In genomic region chr3:38651153-38651789, GRCh38 we compare ENCODE assay signal across 8 cellular contexts. TPM values are rescaled to one million over a fixed set of nuclear protein-coding genes. Genes with fewer than 3 reads are reported as not detected.
DNase-seq lines count a peak whose midpoint lies in the region; ATAC-seq and TF ChIP-seq lines count a peak whose summit lies in the region.

No MANE protein-coding gene starts in this region.

- CTCF ChIA-PET in HEK293 (lab: Yijun Ruan, JAX) = interaction anchor here (0.5 to 3.6 kb wide), 16 partner anchors 11 to 583 kb away, joined by 3 to 46 read pairs (median 4); partner anchors contain the start of gene EXOG

- H3K27ac ChIP-seq in HEK293 (ENCODE audit: extremely low read depth, low read depth, low read length) = no peak overlapping the region

- intact Hi-C loops in left colon (cut with DNase I, micrococcal nuclease) = loop anchor here (5.0 to 10.0 kb wide), 2 partner anchors 126 to 129 kb away; no protein-coding TSS in a partner anchor

- DNase-seq in GM12864 (ENCODE audit: low read depth) = no peak
- DNase-seq in NCI-H146 (lab: John Stamatoyannopoulos, UW) = peak; percentile 48
- DNase-seq in activated CD4-positive, CD25-positive, alpha-beta regulatory T cell (lab: John Stamatoyannopoulos, UW) = peak in 3 of 4 experiments; percentile 21 to 45 (median 24)
- DNase-seq in central memory CD4-positive, alpha-beta T cell = peak; percentile 59
- DNase-seq in left colon = peak; percentile 52 to 70
- peak; percentile 54 to 59 for DNase-seq in stimulated activated CD4-positive, alpha-beta T cell treated with anti-CD3 and anti-CD28 coated beads, Interleukin-4, amount 100 ng/mL, for 48 hours (ENCODE audit: low read depth in 2 of 2)
- DNase-seq in GOT3 (lab: John Stamatoyannopoulos, UW) = no peak

- H3K9me3 ChIP-seq in HEK293 (ENCODE audit: control insufficient read depth, insufficient read depth, low read depth, low read length) = no peaks in the 10 kb centered on the region

- TF ChIP-seq CTCF in GM12864 (IDR thresholded peaks at IDR 0.05; ENCODE audit: low read depth, low read length, missing control alignments) (peak; percentile 100), HEK293 (tag by site-specific recombination; IDR thresholded peaks at IDR 0.05) (peak; percentile 70)

- H3K4me1 ChIP-seq in HEK293 (ENCODE audit: control insufficient read depth, insufficient read depth, low read length) = no peaks in the 10 kb centered on the region

- ATAC-seq in left colon = peak; percentile 68

- no peak overlapping the region for H3K4me3 ChIP-seq in GM12864 (ENCODE audit: low read depth, low read length)
- no peak overlapping the region for H3K4me3 ChIP-seq in HEK293 (ENCODE audit: low read depth, low read length)

- POLR2A ChIA-PET in HEK293 (lab: Yijun Ruan, JAX) = no interaction called here

- no peaks in the 10 kb centered on the region for H3K36me3 ChIP-seq in HEK293 (ENCODE audit: control insufficient read depth in 2 of 2, insufficient read depth in 1 of 2, low read length in 2 of 2)

TF ChIP-seq in HEK293, 187 proteins besides CTCF, POLR2A, EP300 and RAD21:
- TF ChIP-seq ZNF48 (tag by site-specific recombination; IDR thresholded peaks at IDR 0.05) = no peak
- no peak for TF ChIP-seq ZNF76 (tag by site-specific recombination; IDR thresholded peaks at IDR 0.05; ENCODE audit: borderline replicate concordance, low read depth)
- TF ChIP-seq KLF9 (tag by site-specific recombination; IDR thresholded peaks at IDR 0.05; ENCODE audit: low read depth) = 0 out of 2 replicates have a peak, but pooled peaks have one; percentile 29
- TF ChIP-seq ZBTB20 (tag by site-specific recombination; IDR thresholded peaks at IDR 0.05) = no peak
- no peak for TF ChIP-seq ZNF239 (tag by site-specific recombination; IDR thresholded peaks at IDR 0.05)
- TF ChIP-seq ZNF654 (tag by site-specific recombination; IDR thresholded peaks at IDR 0.05; ENCODE audit: low read depth) = peak; percentile 28
- TF ChIP-seq GLIS1 (tag by site-specific recombination; IDR thresholded peaks at IDR 0.05) = peak; percentile 26; the same call in 1 of the 2 replicates
- no peak for TF ChIP-seq ZNF747 (tag by site-specific recombination; IDR thresholded peaks at IDR 0.05)
- no peak for TF ChIP-seq ZNF354C (tag by site-specific recombination; IDR thresholded peaks at IDR 0.05; ENCODE audit: borderline replicate concordance, low read depth)
- TF ChIP-seq GLIS2 (tag by site-specific recombination; IDR thresholded peaks at IDR 0.05) = peak; percentile 49; the same call in 1 of the 2 replicates
- TF ChIP-seq EGR2 (tag by site-specific recombination; IDR thresholded peaks at IDR 0.05; ENCODE audit: low read depth) = peak; percentile 24; the same call in 1 of the 2 replicates
- TF ChIP-seq ZNF19 (tag by site-specific recombination; IDR thresholded peaks at IDR 0.05; ENCODE audit: low read depth) = no peak
- no peak for TF ChIP-seq ZNF221 (tag by site-specific recombination; IDR thresholded peaks at IDR 0.05; ENCODE audit: borderline replicate concordance)
- TF ChIP-seq, protein P1, sequence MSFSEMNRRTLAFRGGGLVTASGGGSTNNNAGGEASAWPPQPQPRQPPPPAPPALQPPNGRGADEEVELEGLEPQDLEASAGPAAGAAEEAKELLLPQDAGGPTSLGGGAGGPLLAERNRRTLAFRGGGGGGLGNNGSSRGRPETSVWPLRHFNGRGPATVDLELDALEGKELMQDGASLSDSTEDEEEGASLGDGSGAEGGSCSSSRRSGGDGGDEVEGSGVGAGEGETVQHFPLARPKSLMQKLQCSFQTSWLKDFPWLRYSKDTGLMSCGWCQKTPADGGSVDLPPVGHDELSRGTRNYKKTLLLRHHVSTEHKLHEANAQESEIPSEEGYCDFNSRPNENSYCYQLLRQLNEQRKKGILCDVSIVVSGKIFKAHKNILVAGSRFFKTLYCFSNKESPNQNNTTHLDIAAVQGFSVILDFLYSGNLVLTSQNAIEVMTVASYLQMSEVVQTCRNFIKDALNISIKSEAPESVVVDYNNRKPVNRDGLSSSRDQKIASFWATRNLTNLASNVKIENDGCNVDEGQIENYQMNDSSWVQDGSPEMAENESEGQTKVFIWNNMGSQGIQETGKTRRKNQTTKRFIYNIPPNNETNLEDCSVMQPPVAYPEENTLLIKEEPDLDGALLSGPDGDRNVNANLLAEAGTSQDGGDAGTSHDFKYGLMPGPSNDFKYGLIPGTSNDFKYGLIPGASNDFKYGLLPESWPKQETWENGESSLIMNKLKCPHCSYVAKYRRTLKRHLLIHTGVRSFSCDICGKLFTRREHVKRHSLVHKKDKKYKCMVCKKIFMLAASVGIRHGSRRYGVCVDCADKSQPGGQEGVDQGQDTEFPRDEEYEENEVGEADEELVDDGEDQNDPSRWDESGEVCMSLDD (tag by site-specific recombination; IDR thresholded peaks at IDR 0.05) = 0 out of 2 replicates have a peak, but pooled peaks have one; percentile 32
- peak; percentile 35; the same call in 1 of the 2 replicates for TF ChIP-seq ZFHX2 (tag by site-specific recombination; conservative IDR thresholded peaks at IDR 0.05)
- TF ChIP-seq ZNF114 (tag by site-specific recombination; IDR thresholded peaks at IDR 0.05) = no peak
- TF ChIP-seq ZSCAN5A (tag by site-specific recombination; IDR thresholded peaks at IDR 0.05) = no peak

RNA-seq across cellular contexts. Expression of gene SCN5A, which starts 1.8 kb away (rescaled TPM):
- under 1 TPM; 0.43 to 0.47 TPM for total RNA-seq in left colon

Comparison
In these comparisons a context has a peak if more than half of its experiments do, and no peak if none do; other contexts are left out.
1. DNase-seq: peak in NCI-H146 (single experiment), activated CD4-positive, CD25-positive, alpha-beta regulatory T cell (3 of 4), central memory CD4-positive, alpha-beta T cell (single experiment), left colon (2 of 2) and stimulated activated CD4-positive, alpha-beta T cell treated with anti-CD3 and anti-CD28 coated beads, Interleukin-4, amount 100 ng/mL, for 48 hours (2 of 2); none in GM12864 (single experiment) and GOT3 (single experiment).